ENCODE assay signal across 8 cellular contexts in the genomic region with DNA sequence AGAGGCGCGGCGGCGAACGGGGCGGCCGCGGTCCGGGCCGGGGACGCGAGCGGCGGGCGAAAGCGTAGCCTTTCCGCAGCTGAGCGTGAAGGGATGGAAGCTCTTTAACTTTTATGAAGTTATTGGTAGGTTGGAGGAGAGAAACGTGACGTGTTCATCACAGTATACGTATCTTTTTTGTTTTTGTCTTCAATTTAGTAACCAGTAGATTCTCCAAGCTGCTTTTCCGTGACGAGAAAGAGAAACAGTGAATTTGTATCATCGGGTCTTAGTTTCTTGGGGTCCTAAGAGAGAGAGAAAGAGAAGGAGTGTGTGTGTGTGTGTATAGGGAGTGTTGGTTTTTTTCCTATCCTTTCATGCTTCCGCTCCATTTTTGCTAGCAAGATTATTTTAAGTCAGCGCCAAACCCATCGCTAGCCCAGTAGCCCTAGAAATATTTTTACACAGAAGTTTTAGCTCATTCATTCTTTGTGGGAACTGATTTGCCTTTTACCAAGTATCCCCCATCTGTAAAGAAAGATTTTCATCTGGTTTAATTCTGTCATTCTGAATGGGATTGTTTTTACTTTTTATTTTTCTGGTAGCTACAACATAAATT. TPM values are rescaled to one million over a fixed set of nuclear protein-coding genes. Genes with fewer than 3 reads are reported as not detected.
DNase-seq lines count a peak whose midpoint lies in the region; ATAC-seq and TF ChIP-seq lines count a peak whose summit lies in the region.

No MANE protein-coding gene starts in this region.

- TF ChIP-seq CTCF in Caco-2 (IDR thresholded peaks at IDR 0.05; ENCODE audit: insufficient read depth in 1 of 2, low read depth in 1 of 2, low read length in 1 of 2, severe bottlenecking in 1 of 2, unreplicated experiment in 1 of 2) = no peak

- no CpG with 5 or more reads among the region's 27 CpGs for WGBS in neuronal stem cell (ENCODE audit: extremely low coverage in 2 of 2, insufficient read length in 2 of 2, insufficient replicate concordance in 1 of 2), 2 donors

- H3K4me1 Mint-ChIP-seq in Caco-2 (ENCODE audit: low read depth, unreplicated experiment) = peaks cover 9% of the 10 kb centered on the region

- in situ Hi-C loops in G401 (cut with HindIII; ENCODE audit: low sequenced_read_pairs) = no loop called here

- intact Hi-C loops in Caco-2 (cut with micrococcal nuclease; ENCODE audit: unreplicated experiment) = no loop called here

- no peaks in the 10 kb centered on the region for H3K9me3 Mint-ChIP-seq in Caco-2 (ENCODE audit: unreplicated experiment)

- no peak for DNase-seq in Caco-2
- DNase-seq in MG63 = no peak
- DNase-seq in effector memory CD4-positive, alpha-beta T cell = no peak
- no peak for DNase-seq in neuronal stem cell (ENCODE audit: low spot score)
- no peak for DNase-seq in G401 (ENCODE audit: low spot score)
- DNase-seq in NCI-H69 (lab: John Stamatoyannopoulos, UW) = no peak

- H3K27ac ChIP-seq in effector memory CD4-positive, alpha-beta T cell (ENCODE audit: insufficient read depth, low read length, poor library complexity, severe bottlenecking) = peak overlapping the region; percentile 96
- H3K27ac ChIP-seq in neuronal stem cell (replicated peaks; ENCODE audit: low read length) = no peak overlapping the region

- ATAC-seq in HG02588 (IDR thresholded peaks at IDR 0.05; ENCODE audit: unreplicated experiment) = no peak
- no peak for ATAC-seq in GM21529 (IDR thresholded peaks at IDR 0.05; ENCODE audit: unreplicated experiment)

- no peaks in the 10 kb centered on the region; the same call in 1 of the 2 replicates for H3K9me3 ChIP-seq in Caco-2
- no peaks in the 10 kb centered on the region for H3K9me3 ChIP-seq in MG63
- H3K9me3 ChIP-seq in effector memory CD4-positive, alpha-beta T cell (ENCODE audit: control insufficient read depth, low read length) = no peaks in the 10 kb centered on the region
- H3K9me3 ChIP-seq in neuronal stem cell (replicated peaks in 1 of 2; ENCODE audit: control insufficient read depth in 2 of 2, insufficient read depth in 1 of 2, low read depth in 1 of 2, low read length in 2 of 2) = peaks cover 3 to 14% of the 10 kb centered on the region in 2 donors

- no peaks in the 10 kb centered on the region for H3K27me3 Mint-ChIP-seq in Caco-2 (ENCODE audit: insufficient read depth, unreplicated experiment)

- H3K4me1 ChIP-seq in Caco-2 (no peaks in the 10 kb centered on the region), neuronal stem cell (ENCODE audit: control insufficient read depth in 2 of 2, insufficient read depth in 1 of 2, low read depth in 1 of 2, low read length in 2 of 2) (peaks cover 6 to 9% of the 10 kb centered on the region in 2 donors)
- peaks cover 21% of the 10 kb centered on the region for H3K4me1 ChIP-seq in effector memory CD4-positive, alpha-beta T cell (ENCODE audit: control insufficient read depth, insufficient read depth, low read length, poor library complexity, severe bottlenecking)

- peak overlapping the region; percentile 98 for H3K9ac ChIP-seq in neuronal stem cell (ENCODE audit: low read depth, low read length, poor library complexity)

- no peak overlapping the region for H3K23ac ChIP-seq in neuronal stem cell (ENCODE audit: low read depth, low read length, poor library complexity)

- no peak overlapping the region for H3K4ac ChIP-seq in neuronal stem cell (ENCODE audit: low read length)

- H3K18ac ChIP-seq in neuronal stem cell (ENCODE audit: low read length) = peak overlapping the region; percentile 85

- no peak overlapping the region for H4K91ac ChIP-seq in neuronal stem cell (ENCODE audit: low read depth, low read length, poor library complexity)

- CTCF ChIA-PET in Caco-2 (lab: Charles Lee) = interaction anchor here (0.6 kb wide), 1 partner anchor 525 kb away, joined by 4 read pairs; no protein-coding TSS in a partner anchor

- H3K4me2 ChIP-seq in neuronal stem cell (ENCODE audit: insufficient read depth, low read length, poor library complexity, severe bottlenecking) = peak overlapping the region; percentile 43

- no peaks in the 10 kb centered on the region for H3K27me3 ChIP-seq in Caco-2 (replicated peaks; ENCODE audit: control insufficient read depth, insufficient read depth, low read length)
- H3K27me3 ChIP-seq in MG63 = no peaks in the 10 kb centered on the region
- H3K27me3 ChIP-seq in effector memory CD4-positive, alpha-beta T cell (replicated peaks; ENCODE audit: control insufficient read depth, insufficient read depth, low read length, poor library complexity, severe bottlenecking) = no peaks in the 10 kb centered on the region
- H3K27me3 ChIP-seq in neuronal stem cell (ENCODE audit: control insufficient read depth in 3 of 3, insufficient read depth in 3 of 3, low read depth in 1 of 3, low read length in 3 of 3) = no peaks in the 10 kb centered on the region

- peak overlapping the region; percentile 67 for H3K4me3 ChIP-seq in Caco-2 (ENCODE audit: low read depth, low read length)
- peak overlapping the region; percentile 76 for H3K4me3 ChIP-seq in MG63
- peak overlapping the region; percentile 100 for H3K4me3 ChIP-seq in effector memory CD4-positive, alpha-beta T cell (ENCODE audit: insufficient read depth, low read depth, low read length, poor library complexity, severe bottlenecking)
- H3K4me3 ChIP-seq in neuronal stem cell (ENCODE audit: low read length in 2 of 2) = peak overlapping the region; percentile 100

- H3K27ac Mint-ChIP-seq in Caco-2 (ENCODE audit: unreplicated experiment) = no peak overlapping the region

- peaks cover 34% of the 10 kb centered on the region for H3K36me3 Mint-ChIP-seq in Caco-2 (ENCODE audit: insufficient read depth, unreplicated experiment)

- H2BK120ac ChIP-seq in neuronal stem cell (ENCODE audit: low read depth, low read length) = no peak overlapping the region

- BruUV-seq in Caco-2 (replicated peaks; lab: Mats Ljungman, UMichigan) = TSS peak; percentile 47

- POLR2A ChIA-PET in Caco-2 (lab: Charles Lee) = no interaction called here

- H3K79me1 ChIP-seq in neuronal stem cell (ENCODE audit: low read depth, low read length) = peaks cover 18% of the 10 kb centered on the region

- no peak overlapping the region for H4K8ac ChIP-seq in neuronal stem cell (ENCODE audit: low read depth, low read length)

- H3K36me3 ChIP-seq in Caco-2 (ENCODE audit: control insufficient read depth, insufficient read depth, low read length) (peaks cover 4% of the 10 kb centered on the region), MG63 (peaks cover 42% of the 10 kb centered on the region), neuronal stem cell (replicated peaks in 1 of 2; ENCODE audit: control insufficient read depth in 2 of 2, insufficient read depth in 2 of 2, low read length in 2 of 2) (peaks cover 13 to 52% of the 10 kb centered on the region in 2 donors)
- H3K36me3 ChIP-seq in effector memory CD4-positive, alpha-beta T cell (ENCODE audit: control insufficient read depth, insufficient read depth, low read length) = peaks cover 7% of the 10 kb centered on the region

- H3K14ac ChIP-seq in neuronal stem cell (ENCODE audit: low read length) = no peak overlapping the region

- peak overlapping the region; percentile 100 for H2AFZ ChIP-seq in neuronal stem cell (ENCODE audit: low read length)

- no peak overlapping the region for H2BK12ac ChIP-seq in neuronal stem cell (ENCODE audit: low read length)

- no peak overlapping the region for H2BK5ac ChIP-seq in neuronal stem cell (ENCODE audit: low read length)

- peak overlapping the region; percentile 85 for H3K4me3 Mint-ChIP-seq in Caco-2 (ENCODE audit: unreplicated experiment)

- no peak overlapping the region for H2AK5ac ChIP-seq in neuronal stem cell (ENCODE audit: low read depth, low read length)

- H2BK15ac ChIP-seq in neuronal stem cell (ENCODE audit: low read length) = no peak overlapping the region

RNA-seq across cellular contexts. Expression of a gene that starts 0.7 kb away (rescaled TPM):
- total RNA-seq in Caco-2 (2022) = 94.5 and 101 TPM in 2 replicates
- total RNA-seq in MG63 (2014; rRNA removed; shearing (Covaris generic); ENCODE audit: low replicate concordance) = 47.9 and 83.9 TPM in 2 replicates
- 64.1 TPM for polyA plus RNA-seq in neuronal stem cell (2013, experiment 1 of 2)
- 62.1 TPM for polyA plus RNA-seq in neuronal stem cell (2013, experiment 2 of 2)
- 71.2 and 118 TPM in 2 replicates for total RNA-seq in G401 (2014; rRNA removed; shearing (Covaris generic))

RNA-seq across cellular contexts. Expression of a gene that starts 1.2 kb away (rescaled TPM):
- 34.7 and 37.2 TPM in 2 replicates for total RNA-seq in Caco-2 (2022)
- 72.2 and 110 TPM in 2 replicates for total RNA-seq in MG63 (2014; rRNA removed; shearing (Covaris generic); ENCODE audit: low replicate concordance)
- 54.6 TPM for polyA plus RNA-seq in neuronal stem cell (2013, experiment 1 of 2)
- 56.0 TPM for polyA plus RNA-seq in neuronal stem cell (2013, experiment 2 of 2)
- 85.0 and 86.2 TPM in 2 replicates for total RNA-seq in G401 (2014; rRNA removed; shearing (Covaris generic))

RNA-seq across cellular contexts. Expression of a gene that starts 48.5 kb away (rescaled TPM):
- total RNA-seq in Caco-2 (2022) = 65.1 and 68.4 TPM in 2 replicates
- total RNA-seq in MG63 (2014; rRNA removed; shearing (Covaris generic); ENCODE audit: low replicate concordance) = 48.4 and 87.7 TPM in 2 replicates
- polyA plus RNA-seq in neuronal stem cell (2013, experiment 1 of 2) = 62.1 TPM
- polyA plus RNA-seq in neuronal stem cell (2013, experiment 2 of 2) = 62.7 TPM
- 52.0 and 57.9 TPM in 2 replicates for total RNA-seq in G401 (2014; rRNA removed; shearing (Covaris generic))
